In the genomic region with DNA sequence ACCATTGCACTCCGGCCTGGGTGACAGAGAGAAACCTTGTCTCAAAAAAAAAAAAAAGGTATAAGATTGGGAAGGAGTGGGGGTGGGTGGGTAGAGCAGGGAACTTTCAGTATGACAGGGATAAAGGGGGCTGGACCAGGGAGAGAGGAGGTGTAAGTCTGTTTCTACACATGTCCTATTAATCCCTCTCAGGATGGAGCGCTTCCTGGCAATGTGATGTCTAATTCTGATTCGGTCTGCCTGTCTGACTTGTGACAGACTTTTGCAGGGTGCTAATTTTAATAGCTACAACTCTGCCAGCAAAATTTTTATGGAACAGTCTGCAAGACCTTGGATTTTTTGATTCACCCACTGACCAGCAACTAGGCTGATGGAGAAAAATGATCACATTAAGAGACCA, we compare ENCODE assay signal across 1 cellular context.
TF ChIP-seq lines count a peak whose summit lies in the region.

No MANE protein-coding gene starts in this region.

TF ChIP-seq in GM23338, 12 proteins besides CTCF, POLR2A, EP300 and RAD21 (continued from another document):
- TF ChIP-seq, protein P1, sequence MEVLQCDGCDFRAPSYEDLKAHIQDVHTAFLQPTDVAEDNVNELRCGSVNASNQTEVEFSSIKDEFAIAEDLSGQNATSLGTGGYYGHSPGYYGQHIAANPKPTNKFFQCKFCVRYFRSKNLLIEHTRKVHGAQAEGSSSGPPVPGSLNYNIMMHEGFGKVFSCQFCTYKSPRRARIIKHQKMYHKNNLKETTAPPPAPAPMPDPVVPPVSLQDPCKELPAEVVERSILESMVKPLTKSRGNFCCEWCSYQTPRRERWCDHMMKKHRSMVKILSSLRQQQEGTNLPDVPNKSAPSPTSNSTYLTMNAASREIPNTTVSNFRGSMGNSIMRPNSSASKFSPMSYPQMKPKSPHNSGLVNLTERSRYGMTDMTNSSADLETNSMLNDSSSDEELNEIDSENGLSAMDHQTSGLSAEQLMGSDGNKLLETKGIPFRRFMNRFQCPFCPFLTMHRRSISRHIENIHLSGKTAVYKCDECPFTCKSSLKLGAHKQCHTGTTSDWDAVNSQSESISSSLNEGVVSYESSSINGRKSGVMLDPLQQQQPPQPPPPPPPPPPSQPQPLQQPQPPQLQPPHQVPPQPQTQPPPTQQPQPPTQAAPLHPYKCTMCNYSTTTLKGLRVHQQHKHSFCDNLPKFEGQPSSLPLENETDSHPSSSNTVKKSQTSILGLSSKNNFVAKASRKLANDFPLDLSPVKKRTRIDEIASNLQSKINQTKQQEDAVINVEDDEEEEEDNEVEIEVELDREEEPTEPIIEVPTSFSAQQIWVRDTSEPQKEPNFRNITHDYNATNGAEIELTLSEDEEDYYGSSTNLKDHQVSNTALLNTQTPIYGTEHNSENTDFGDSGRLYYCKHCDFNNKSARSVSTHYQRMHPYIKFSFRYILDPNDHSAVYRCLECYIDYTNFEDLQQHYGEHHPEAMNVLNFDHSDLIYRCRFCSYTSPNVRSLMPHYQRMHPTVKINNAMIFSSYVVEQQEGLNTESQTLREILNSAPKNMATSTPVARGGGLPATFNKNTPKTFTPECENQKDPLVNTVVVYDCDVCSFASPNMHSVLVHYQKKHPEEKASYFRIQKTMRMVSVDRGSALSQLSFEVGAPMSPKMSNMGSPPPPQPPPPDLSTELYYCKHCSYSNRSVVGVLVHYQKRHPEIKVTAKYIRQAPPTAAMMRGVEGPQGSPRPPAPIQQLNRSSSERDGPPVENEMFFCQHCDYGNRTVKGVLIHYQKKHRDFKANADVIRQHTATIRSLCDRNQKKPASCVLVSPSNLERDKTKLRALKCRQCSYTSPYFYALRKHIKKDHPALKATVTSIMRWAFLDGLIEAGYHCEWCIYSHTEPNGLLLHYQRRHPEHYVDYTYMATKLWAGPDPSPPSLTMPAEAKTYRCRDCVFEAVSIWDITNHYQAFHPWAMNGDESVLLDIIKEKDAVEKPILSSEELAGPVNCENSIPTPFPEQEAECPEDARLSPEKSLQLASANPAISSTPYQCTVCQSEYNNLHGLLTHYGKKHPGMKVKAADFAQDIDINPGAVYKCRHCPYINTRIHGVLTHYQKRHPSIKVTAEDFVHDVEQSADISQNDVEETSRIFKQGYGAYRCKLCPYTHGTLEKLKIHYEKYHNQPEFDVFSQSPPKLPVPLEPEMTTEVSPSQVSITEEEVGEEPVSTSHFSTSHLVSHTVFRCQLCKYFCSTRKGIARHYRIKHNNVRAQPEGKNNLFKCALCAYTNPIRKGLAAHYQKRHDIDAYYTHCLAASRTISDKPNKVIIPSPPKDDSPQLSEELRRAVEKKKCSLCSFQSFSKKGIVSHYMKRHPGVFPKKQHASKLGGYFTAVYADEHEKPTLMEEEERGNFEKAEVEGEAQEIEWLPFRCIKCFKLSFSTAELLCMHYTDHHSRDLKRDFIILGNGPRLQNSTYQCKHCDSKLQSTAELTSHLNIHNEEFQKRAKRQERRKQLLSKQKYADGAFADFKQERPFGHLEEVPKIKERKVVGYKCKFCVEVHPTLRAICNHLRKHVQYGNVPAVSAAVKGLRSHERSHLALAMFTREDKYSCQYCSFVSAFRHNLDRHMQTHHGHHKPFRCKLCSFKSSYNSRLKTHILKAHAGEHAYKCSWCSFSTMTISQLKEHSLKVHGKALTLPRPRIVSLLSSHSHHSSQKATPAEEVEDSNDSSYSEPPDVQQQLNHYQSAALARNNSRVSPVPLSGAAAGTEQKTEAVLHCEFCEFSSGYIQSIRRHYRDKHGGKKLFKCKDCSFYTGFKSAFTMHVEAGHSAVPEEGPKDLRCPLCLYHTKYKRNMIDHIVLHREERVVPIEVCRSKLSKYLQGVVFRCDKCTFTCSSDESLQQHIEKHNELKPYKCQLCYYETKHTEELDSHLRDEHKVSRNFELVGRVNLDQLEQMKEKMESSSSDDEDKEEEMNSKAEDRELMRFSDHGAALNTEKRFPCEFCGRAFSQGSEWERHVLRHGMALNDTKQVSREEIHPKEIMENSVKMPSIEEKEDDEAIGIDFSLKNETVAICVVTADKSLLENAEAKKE (CRISPR knock-in tag; IDR thresholded peaks at IDR 0.05), result no peak
- TF ChIP-seq, protein P2, sequence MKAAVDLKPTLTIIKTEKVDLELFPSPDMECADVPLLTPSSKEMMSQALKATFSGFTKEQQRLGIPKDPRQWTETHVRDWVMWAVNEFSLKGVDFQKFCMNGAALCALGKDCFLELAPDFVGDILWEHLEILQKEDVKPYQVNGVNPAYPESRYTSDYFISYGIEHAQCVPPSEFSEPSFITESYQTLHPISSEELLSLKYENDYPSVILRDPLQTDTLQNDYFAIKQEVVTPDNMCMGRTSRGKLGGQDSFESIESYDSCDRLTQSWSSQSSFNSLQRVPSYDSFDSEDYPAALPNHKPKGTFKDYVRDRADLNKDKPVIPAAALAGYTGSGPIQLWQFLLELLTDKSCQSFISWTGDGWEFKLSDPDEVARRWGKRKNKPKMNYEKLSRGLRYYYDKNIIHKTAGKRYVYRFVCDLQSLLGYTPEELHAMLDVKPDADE (IDR thresholded peaks at IDR 0.05), result no peak
- TF ChIP-seq EZH2 (IDR thresholded peaks at IDR 0.05; ENCODE audit: low read depth, unreplicated experiment) (no peak), ZNF331 (CRISPR knock-in tag; IDR thresholded peaks at IDR 0.05; ENCODE audit: low read depth) (no peak), POLR2AphosphoS5 (IDR thresholded peaks at IDR 0.05; ENCODE audit: low read depth) (no peak), ZNF114 (CRISPR knock-in tag; IDR thresholded peaks at IDR 0.05) (no peak), JUNB (IDR thresholded peaks at IDR 0.05; ENCODE audit: unreplicated experiment) (no peak), STAT1 (IDR thresholded peaks at IDR 0.05; ENCODE audit: unreplicated experiment) (no peak), NANOG (IDR thresholded peaks at IDR 0.05; ENCODE audit: borderline replicate concordance) (no peak), EZH2phosphoT487 (IDR thresholded peaks at IDR 0.05; ENCODE audit: unreplicated experiment) (no peak)
- TF ChIP-seq, protein P3, sequence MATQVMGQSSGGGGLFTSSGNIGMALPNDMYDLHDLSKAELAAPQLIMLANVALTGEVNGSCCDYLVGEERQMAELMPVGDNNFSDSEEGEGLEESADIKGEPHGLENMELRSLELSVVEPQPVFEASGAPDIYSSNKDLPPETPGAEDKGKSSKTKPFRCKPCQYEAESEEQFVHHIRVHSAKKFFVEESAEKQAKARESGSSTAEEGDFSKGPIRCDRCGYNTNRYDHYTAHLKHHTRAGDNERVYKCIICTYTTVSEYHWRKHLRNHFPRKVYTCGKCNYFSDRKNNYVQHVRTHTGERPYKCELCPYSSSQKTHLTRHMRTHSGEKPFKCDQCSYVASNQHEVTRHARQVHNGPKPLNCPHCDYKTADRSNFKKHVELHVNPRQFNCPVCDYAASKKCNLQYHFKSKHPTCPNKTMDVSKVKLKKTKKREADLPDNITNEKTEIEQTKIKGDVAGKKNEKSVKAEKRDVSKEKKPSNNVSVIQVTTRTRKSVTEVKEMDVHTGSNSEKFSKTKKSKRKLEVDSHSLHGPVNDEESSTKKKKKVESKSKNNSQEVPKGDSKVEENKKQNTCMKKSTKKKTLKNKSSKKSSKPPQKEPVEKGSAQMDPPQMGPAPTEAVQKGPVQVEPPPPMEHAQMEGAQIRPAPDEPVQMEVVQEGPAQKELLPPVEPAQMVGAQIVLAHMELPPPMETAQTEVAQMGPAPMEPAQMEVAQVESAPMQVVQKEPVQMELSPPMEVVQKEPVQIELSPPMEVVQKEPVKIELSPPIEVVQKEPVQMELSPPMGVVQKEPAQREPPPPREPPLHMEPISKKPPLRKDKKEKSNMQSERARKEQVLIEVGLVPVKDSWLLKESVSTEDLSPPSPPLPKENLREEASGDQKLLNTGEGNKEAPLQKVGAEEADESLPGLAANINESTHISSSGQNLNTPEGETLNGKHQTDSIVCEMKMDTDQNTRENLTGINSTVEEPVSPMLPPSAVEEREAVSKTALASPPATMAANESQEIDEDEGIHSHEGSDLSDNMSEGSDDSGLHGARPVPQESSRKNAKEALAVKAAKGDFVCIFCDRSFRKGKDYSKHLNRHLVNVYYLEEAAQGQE (IDR thresholded peaks at IDR 0.05; ENCODE audit: unreplicated experiment), result no peak
TF ChIP-seq in GM23338: peak in this region for 0.
